ENCODE assay signal across 19 cellular contexts in genomic region chr1:173266845-173267244, GRCh38.
"Had no signal": no experiment of that assay in that cellular context is flagged by ENCODE, and none has a peak within 500 bp of the region (broad histone marks: within the 10 kb centered on the region; RNA-seq: fewer than 3 reads in every experiment).

No MANE protein-coding gene starts in this region.

- H3K36me3 ChIP-seq: gastroesophageal sphincter, neutrophil, spleen, tibial nerve had no signal

- H3K9me3 ChIP-seq: gastroesophageal sphincter, mucosa of descending colon, neutrophil, testis had no signal

- H3K27ac ChIP-seq: dorsolateral prefrontal cortex, gastroesophageal sphincter, neutrophil, spleen, testis, tibial nerve had no signal

- DNase-seq: cortex of kidney; dorsolateral prefrontal cortex; effector CD8-positive, alpha-beta T cell; glutamatergic neuron; islet precursor cell; mucosa of descending colon; naive thymus-derived CD8-positive, alpha-beta T cell; posterior cingulate gyrus; spleen; stimulated activated CD4-positive, alpha-beta T cell treated with anti-CD3 and anti-CD28 coated beads, Interleukin-15, amount 100 ng/mL, for 24 hours; stimulated activated CD4-positive, alpha-beta T cell treated with anti-CD3 and anti-CD28 coated beads, Interleukin-1b, Interleukin-23, amount 100 ng/mL, for 48 hours; stimulated activated CD4-positive, alpha-beta T cell treated with anti-CD3 and anti-CD28 coated beads, Interleukin-4, amount 100 ng/mL, for 24 hours; stimulated activated naive CD8-positive, alpha-beta T cell treated with anti-CD3 and anti-CD28 coated beads, Interleukin-15, amount 100 ng/mL, for 72 hours; testis had no signal

- H3K27me3 ChIP-seq: dorsolateral prefrontal cortex, gastroesophageal sphincter, neutrophil, spleen, testis, tibial nerve had no signal

- H3K4me1 ChIP-seq: gastroesophageal sphincter, spleen, testis had no signal

- ATAC-seq: gastroesophageal sphincter; left lobe of liver; mucosa of descending colon; naive thymus-derived CD8-positive, alpha-beta T cell; sciatic nerve; stimulated activated naive CD8-positive, alpha-beta T cell treated with anti-CD3 and anti-CD28 coated beads, Interleukin-15, amount 100 ng/mL, for 72 hours had no signal

- H3K4me3 ChIP-seq: dorsolateral prefrontal cortex, gastroesophageal sphincter, mucosa of descending colon, spleen, testis, tibial nerve had no signal
